In the genomic region with DNA sequence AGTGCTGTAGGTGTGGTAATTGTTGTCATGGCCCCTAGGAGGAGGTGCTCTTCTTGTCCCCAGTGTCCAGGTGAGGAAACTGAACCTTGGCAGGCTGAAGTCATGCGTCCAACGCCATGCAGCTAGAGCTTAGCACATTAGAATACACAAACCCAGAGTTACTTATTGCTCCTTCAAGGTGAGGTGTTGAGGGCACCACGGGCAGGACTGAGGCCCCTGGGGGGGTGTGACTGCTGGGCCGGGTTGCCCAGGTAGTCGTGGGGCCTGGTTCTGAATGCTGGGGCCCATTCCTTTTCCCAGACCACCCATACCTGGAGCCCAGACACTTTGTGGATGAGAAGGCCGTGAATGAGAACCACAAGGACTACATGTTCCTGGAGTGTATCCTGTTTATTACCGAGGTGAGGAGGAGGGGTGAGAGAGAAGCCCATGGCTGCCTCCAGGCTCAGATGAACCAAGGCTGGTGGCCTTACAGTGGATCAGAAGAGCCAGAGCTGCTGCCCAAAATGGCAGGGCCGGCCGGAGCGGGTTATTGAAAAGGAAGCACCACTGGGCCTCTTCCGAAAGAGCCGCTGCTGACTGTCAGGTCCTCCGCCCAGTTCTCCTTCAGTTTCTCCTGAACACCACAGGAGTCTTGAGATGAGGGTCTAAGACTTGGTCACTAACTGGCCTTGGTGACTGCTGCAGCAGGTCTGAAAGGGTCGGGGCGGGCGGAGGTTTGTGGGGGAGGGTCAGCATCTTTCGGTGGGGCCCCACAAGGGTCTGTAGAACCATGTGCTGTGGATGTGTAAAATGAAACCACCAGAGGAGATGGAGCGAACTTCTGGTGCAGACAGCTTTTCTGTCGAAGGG, we compare ENCODE assay signal across 1 cellular context.
TF ChIP-seq lines count a peak whose summit lies in the region.

No MANE protein-coding gene starts in this region.

TF ChIP-seq in IMR-90, 13 proteins besides CTCF, POLR2A, EP300 and RAD21 (continued from another document):
- TF ChIP-seq CEBPB (IDR thresholded peaks at IDR 0.05; ENCODE audit: low read depth, low read length) (no peak), RCOR1 (IDR thresholded peaks at IDR 0.05; ENCODE audit: insufficient replicate concordance, low read length) (no peak), ELK1 (IDR thresholded peaks at IDR 0.05; ENCODE audit: borderline replicate concordance, low read depth, low read length) (no peak), RFX5 (IDR thresholded peaks at IDR 0.05; ENCODE audit: low read depth, low read length) (no peak), SMC3 (IDR thresholded peaks at IDR 0.05; ENCODE audit: low read depth, low read length) (no peak), USF2 (IDR thresholded peaks at IDR 0.05; ENCODE audit: low read depth, low read length) (no peak), MXI1 (IDR thresholded peaks at IDR 0.05; ENCODE audit: borderline replicate concordance, low read depth, low read length) (no peak), BHLHE40 (IDR thresholded peaks at IDR 0.05; ENCODE audit: low read depth, low read length) (no peak), NFE2L2 (IDR thresholded peaks at IDR 0.05; ENCODE audit: low read depth, low read length) (no peak), MAZ (IDR thresholded peaks at IDR 0.05; ENCODE audit: borderline replicate concordance, low read depth, low read length) (no peak), CHD1 (IDR thresholded peaks at IDR 0.05; ENCODE audit: low read depth, low read length) (no peak)
